Comparison of ENCODE assay signal across 9 cellular contexts in the genomic region with DNA sequence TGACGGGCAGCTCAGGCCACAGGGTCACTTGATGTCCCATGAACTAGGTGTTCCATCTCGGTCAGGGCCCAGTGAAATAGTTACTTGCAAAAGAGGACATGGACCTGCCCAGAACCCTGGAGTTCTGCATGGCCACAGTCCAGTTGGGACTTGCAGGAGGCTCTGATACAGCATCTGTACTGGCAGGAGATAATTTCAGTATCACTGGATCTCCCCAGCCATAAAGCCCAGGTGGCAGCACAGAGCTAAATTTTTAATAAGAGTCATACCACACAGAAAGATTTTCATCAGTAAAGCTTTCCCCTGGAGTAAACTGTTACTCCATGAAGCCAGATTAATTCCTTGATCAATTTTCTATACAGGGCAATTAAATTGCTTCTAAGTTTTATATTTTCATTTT. TPM values are rescaled to one million over a fixed set of nuclear protein-coding genes. Genes with fewer than 3 reads are reported as not detected.
DNase-seq lines count a peak whose midpoint lies in the region; ATAC-seq and TF ChIP-seq lines count a peak whose summit lies in the region.
"Had no signal": no experiment of that assay in that cellular context is flagged by ENCODE, and none has a peak within 500 bp of the region (broad histone marks: within the 10 kb centered on the region; RNA-seq: fewer than 3 reads in every experiment).

No MANE protein-coding gene starts in this region.

- H3K4me3 ChIP-seq in AG04450 (ENCODE audit: low read depth, low read length) = no peak overlapping the region
- no peak overlapping the region for H3K4me3 ChIP-seq in RWPE2 (ENCODE audit: severe bottlenecking)
- no peak overlapping the region for H3K4me3 ChIP-seq in fibroblast of villous mesenchyme (ENCODE audit: low read depth, low read length)

- no peak for TF ChIP-seq POLR2A in erythroblast (IDR thresholded peaks at IDR 0.05; ENCODE audit: low read length)

- no peak for DNase-seq in AG04450 (ENCODE audit: low read depth, low spot score)
- DNase-seq in RWPE2 (ENCODE audit: low spot score) = no peak
- DNase-seq in fibroblast of villous mesenchyme (ENCODE audit: low read depth) = no peak
- DNase-seq in NCI-H774 (lab: John Stamatoyannopoulos, UW) = no peak
- DNase-seq in GOT3 (lab: John Stamatoyannopoulos, UW) = no peak
- DNase-seq in erythroblast (lab: John Stamatoyannopoulos, UW) = no peak
- DNase-seq: nephron progenitor cell had no signal

- TF ChIP-seq CTCF in AG04450 (IDR thresholded peaks at IDR 0.05; ENCODE audit: low read depth, low read length) = peak; percentile 47
- TF ChIP-seq CTCF in GM12872 (IDR thresholded peaks at IDR 0.05; ENCODE audit: insufficient read depth, low read depth, low read length) = peak; percentile 34; the same call in 1 of the 3 replicates
- TF ChIP-seq CTCF in RWPE2 (IDR thresholded peaks at IDR 0.05; ENCODE audit: poor library complexity, severe bottlenecking) = peak; percentile 69
- TF ChIP-seq CTCF in fibroblast of villous mesenchyme (IDR thresholded peaks at IDR 0.05; ENCODE audit: insufficient read depth, low read depth, low read length) = peak; percentile 44

- no peaks in the 10 kb centered on the region for H3K36me3 ChIP-seq in RWPE2 (ENCODE audit: low read depth)

- CTCF ChIA-PET in AG04450 (lab: Charles Lee) = interaction anchor here (0.6 to 2.2 kb wide), 10 partner anchors 9 to 132 kb away, joined by 3 to 18 read pairs (median 4); no protein-coding TSS in a partner anchor

- POLR2A ChIA-PET in AG04450 (lab: Yijun Ruan, JAX) = no interaction called here

- no peaks in the 10 kb centered on the region for H3K4me1 ChIP-seq in RWPE2 (ENCODE audit: insufficient read depth, poor library complexity, severe bottlenecking)

- H3K27ac ChIP-seq in AG04450 (ENCODE audit: low read depth, low read length) (no peak overlapping the region), RWPE2 (ENCODE audit: poor library complexity, severe bottlenecking) (no peak overlapping the region)

- ATAC-seq in RWPE2 (ENCODE audit: low read depth) = peak; percentile 75
- ATAC-seq in HG02840 (IDR thresholded peaks at IDR 0.05; ENCODE audit: low FRiP score, unreplicated experiment) = no peak

- H3K27me3 ChIP-seq in AG04450 (ENCODE audit: control insufficient read depth, insufficient read depth, low read length) (no peaks in the 10 kb centered on the region), RWPE2 (ENCODE audit: insufficient read depth, poor library complexity, severe bottlenecking) (no peaks in the 10 kb centered on the region)

- H3K9me3 ChIP-seq in AG04450 (ENCODE audit: control insufficient read depth, insufficient read depth, low read length) (no peaks in the 10 kb centered on the region), RWPE2 (ENCODE audit: severe bottlenecking) (no peaks in the 10 kb centered on the region)

RNA-seq across cellular contexts. Expression of a gene that starts 18.0 kb away (rescaled TPM):
- polyA plus RNA-seq in AG04450 (2011; rRNA removed) = 2.9 and 3.6 TPM in 2 replicates
- polyA minus RNA-seq in AG04450 (2011; rRNA and poly(A)+ RNA removed) = 3.6 and 4.4 TPM in 2 replicates
- 5.6 and 6.4 TPM in 2 replicates for total RNA-seq in fibroblast of villous mesenchyme

RNA-seq across cellular contexts. Expression of a gene that starts 22.8 kb away (rescaled TPM):
- polyA plus RNA-seq in AG04450 (2011; rRNA removed) = 29.8 and 36.0 TPM in 2 replicates
- 24.4 and 28.5 TPM in 2 replicates for polyA minus RNA-seq in AG04450 (2011; rRNA and poly(A)+ RNA removed)
- total RNA-seq in fibroblast of villous mesenchyme = 16.4 and 22.5 TPM in 2 replicates

RNA-seq across cellular contexts. Expression of a gene that starts 23.0 kb away (rescaled TPM):
- polyA plus RNA-seq in AG04450 (2011; rRNA removed) = 281 and 292 TPM in 2 replicates
- polyA minus RNA-seq in AG04450 (2011; rRNA and poly(A)+ RNA removed) = 134 and 174 TPM in 2 replicates
- 275 and 323 TPM in 2 replicates for total RNA-seq in fibroblast of villous mesenchyme

RNA-seq across cellular contexts. Expression of a gene that starts 40.0 kb away (rescaled TPM):
- 5.6 and 6.5 TPM in 2 replicates for polyA plus RNA-seq in AG04450 (2011; rRNA removed)
- 8.0 and 9.7 TPM in 2 replicates for polyA minus RNA-seq in AG04450 (2011; rRNA and poly(A)+ RNA removed)
- total RNA-seq in fibroblast of villous mesenchyme = 2.6 and 3.0 TPM in 2 replicates

RNA-seq across cellular contexts. Expression of a gene that starts 57.3 kb away (rescaled TPM):
- polyA plus RNA-seq in AG04450 (2011; rRNA removed) = 48.5 and 53.7 TPM in 2 replicates
- 14.7 and 16.9 TPM in 2 replicates for polyA minus RNA-seq in AG04450 (2011; rRNA and poly(A)+ RNA removed)
- 23.7 and 30.6 TPM in 2 replicates for total RNA-seq in fibroblast of villous mesenchyme
